In genomic region chr6:92849636-92850035, GRCh38 we compare ENCODE assay signal across 23 cellular contexts.
"Had no signal": no experiment of that assay in that cellular context is flagged by ENCODE, and none has a peak within 500 bp of the region (broad histone marks: within the 10 kb centered on the region; RNA-seq: fewer than 3 reads in every experiment).

No MANE protein-coding gene starts in this region.

- H3K27ac Mint-ChIP-seq: brain, memory B cell, nephron had no signal

- H3K4me3 ChIP-seq: esophagus muscularis mucosa, ovary, psoas muscle, right atrium auricular region had no signal

- H3K4me3 Mint-ChIP-seq: brain, memory B cell, nephron had no signal

- H3K27ac ChIP-seq: esophagus muscularis mucosa, neutrophil, ovary, psoas muscle, right atrium auricular region had no signal

- H3K9me3 Mint-ChIP-seq: nephron had no signal

- H3K4me1 ChIP-seq: esophagus muscularis mucosa, psoas muscle, right atrium auricular region had no signal

- H3K36me3 ChIP-seq: esophagus muscularis mucosa, neutrophil, ovary, right atrium auricular region had no signal

- H3K36me3 Mint-ChIP-seq: brain, memory B cell had no signal

- H3K27me3 ChIP-seq: esophagus muscularis mucosa, neutrophil, ovary, right atrium auricular region had no signal

- DNase-seq: activated CD4-positive, alpha-beta T cell treated with anti-CD3 and anti-CD28 coated beads, Interleukin-2, amount 50 U/mL, for 4 hours; activated CD8-positive, alpha-beta memory T cell treated with anti-CD3 and anti-CD28 coated beads for 24 hours; activated CD8-positive, alpha-beta memory T cell treated with anti-CD3 and anti-CD28 coated beads, Interleukin-2, amount 50 U/mL, for 4 hours; activated effector memory CD4-positive, alpha-beta T cell treated with anti-CD3 and anti-CD28 coated beads, Interleukin-2, amount 50 U/mL, for 16 hours; activated naive CD4-positive, alpha-beta T cell treated with anti-CD3 and anti-CD28 coated beads, Interleukin-2, amount 50 U/mL, for 16 hours; anterior cingulate cortex; caudate nucleus; dermis blood vessel endothelial cell; effector CD8-positive, alpha-beta T cell; glutamatergic neuron; hypothalamus; ovary; psoas muscle; stimulated activated CD4-positive, alpha-beta T cell treated with anti-CD3 and anti-CD28 coated beads, Interleukin-12 subunit alpha, Interleukin-12 subunit beta, amount 100 ng/mL, for 4 hours; stimulated activated CD4-positive, alpha-beta T cell treated with anti-CD3 and anti-CD28 coated beads, Interleukin-4, amount 100 ng/mL, for 4 hours; stimulated activated naive CD8-positive, alpha-beta T cell treated with anti-CD3 and anti-CD28 coated beads, Interleukin-15, Interleukin-2, amounts not matched to agents 100 U/mL and 50 U/mL, for 24 hours; T-helper 1 cell had no signal

- H3K9me3 ChIP-seq: esophagus muscularis mucosa, neutrophil, ovary, psoas muscle, right atrium auricular region had no signal

- ATAC-seq: psoas muscle; stimulated activated naive CD8-positive, alpha-beta T cell treated with anti-CD3 and anti-CD28 coated beads, Interleukin-15, Interleukin-2, amounts not matched to agents 100 U/mL and 50 U/mL, for 24 hours had no signal

- H3K4me1 Mint-ChIP-seq: brain, memory B cell, nephron had no signal

- H3K27me3 Mint-ChIP-seq: memory B cell had no signal
